Comparison of ENCODE assay signal across 8 cellular contexts in genomic region chr1:225810579-225811538, GRCh38. TPM values are rescaled to one million over a fixed set of nuclear protein-coding genes. Genes with fewer than 3 reads are reported as not detected.
A peak's percentile ranks its signal among the peaks of the same experiment; 100 is the strongest.
DNase-seq lines count a peak whose midpoint lies in the region; ATAC-seq and TF ChIP-seq lines count a peak whose summit lies in the region.
"Not testable (repeated sequence)": the region's sequence is repeated elsewhere in the genome, so short reads cannot be mapped to it uniquely, and the experiment has no call there.

No MANE protein-coding gene starts in this region.

- H3K27me3 ChIP-seq in BJ (ENCODE audit: control insufficient read depth, insufficient read depth, low read length); Peyer's patch; endocrine pancreas (ENCODE audit: control insufficient read depth, insufficient read depth, low read length); stomach: not testable (repeated sequence)

- CTCF ChIA-PET in BJ (lab: Yijun Ruan, JAX) = interaction anchor here (1.0 to 1.2 kb wide), 2 partner anchors 11 to 34 kb away, joined by 3 read pairs; partner anchors contain the start of gene SRP9

- H3K36me3 Mint-ChIP-seq in activated naive CD8-positive, alpha-beta T cell treated with anti-CD3 and anti-CD28 coated beads, Interleukin-2, amount 10 ng/mL, durations not matched to agents 7 days and 5 days; natural killer cell treated with Interleukin-12 subunit alpha and Interleukin-12 subunit beta and Interleukin-15 and Interleukin-18, amount 100 ng/mL, for 72 hours: not testable (repeated sequence)

- not testable (repeated sequence) for TF ChIP-seq EP300 in stomach (IDR thresholded peaks at IDR 0.05)

- not testable (repeated sequence) for H3K9me3 ChIP-seq in Peyer's patch; endocrine pancreas (ENCODE audit: control insufficient read depth, low read length); stomach

- not testable (repeated sequence) for H3K27ac Mint-ChIP-seq in activated naive CD8-positive, alpha-beta T cell treated with anti-CD3 and anti-CD28 coated beads, Interleukin-2, amount 10 ng/mL, durations not matched to agents 7 days and 5 days; natural killer cell treated with Interleukin-12 subunit alpha and Interleukin-12 subunit beta and Interleukin-15 and Interleukin-18, amount 100 ng/mL, for 72 hours

- not testable (repeated sequence) for H3K36me3 ChIP-seq in BJ (ENCODE audit: control insufficient read depth, insufficient read depth, low read length); Peyer's patch; endocrine pancreas (ENCODE audit: control insufficient read depth, insufficient read depth, low read length); stomach

- ATAC-seq in activated naive CD8-positive, alpha-beta T cell treated with anti-CD3 and anti-CD28 coated beads, Interleukin-2, amount 10 ng/mL, durations not matched to agents 7 days and 5 days (ENCODE audit: low read depth); natural killer cell treated with Interleukin-12 subunit alpha and Interleukin-12 subunit beta and Interleukin-15 and Interleukin-18, amount 100 ng/mL, for 72 hours: not testable (repeated sequence)

- POLR2A ChIA-PET in BJ (lab: Charles Lee) = not testable (repeated sequence)
- POLR2A ChIA-PET in activated naive CD8-positive, alpha-beta T cell treated with anti-CD3 and anti-CD28 coated beads, Interleukin-2, amount 10 ng/mL, durations not matched to agents 7 days and 5 days (lab: Charles Lee) = interaction anchor here (0.9 to 1.6 kb wide), 2 partner anchors 35 to 113 kb away, joined by 3 read pairs; no protein-coding TSS in a partner anchor

- peaks cover 0 to 56% (median 8%) of the 10 kb centered on the region in 4 donors for H3K4me1 ChIP-seq in Peyer's patch
- H3K4me1 ChIP-seq in endocrine pancreas (ENCODE audit: control insufficient read depth, insufficient read depth, low read length) = not testable (repeated sequence)
- peaks cover 48 to 59% (median 58%) of the 10 kb centered on the region in 4 donors for H3K4me1 ChIP-seq in stomach

- H3K9ac ChIP-seq in endocrine pancreas (ENCODE audit: control insufficient read depth, insufficient read depth, low read length) = peak overlapping the region; percentile 63

- TF ChIP-seq CTCF in BJ (IDR thresholded peaks at IDR 0.05; ENCODE audit: insufficient read depth, low read depth, low read length) = not testable (repeated sequence)
- peak in 1 of 6 experiments; percentile 0 for TF ChIP-seq CTCF in Peyer's patch (IDR thresholded peaks at IDR 0.05)
- TF ChIP-seq CTCF in stomach (IDR thresholded peaks at IDR 0.05) = peak in 1 of 7 experiments; percentile 4

- intact Hi-C loops in stomach (cut with DNase I; ENCODE audit: low total_unique reads) = not testable (repeated sequence)

- H3K9me3 Mint-ChIP-seq in activated naive CD8-positive, alpha-beta T cell treated with anti-CD3 and anti-CD28 coated beads, Interleukin-2, amount 10 ng/mL, durations not matched to agents 7 days and 5 days; natural killer cell treated with Interleukin-12 subunit alpha and Interleukin-12 subunit beta and Interleukin-15 and Interleukin-18, amount 100 ng/mL, for 72 hours: not testable (repeated sequence)

- H3K4me3 ChIP-seq in BJ (ENCODE audit: low read depth, low read length) = peak overlapping the region; percentile 73
- peak overlapping the region; percentile 61 to 82 (median 74) for H3K4me3 ChIP-seq in Peyer's patch
- not testable (repeated sequence) for H3K4me3 ChIP-seq in endocrine pancreas (ENCODE audit: control insufficient read depth, insufficient read depth, low read length)
- H3K4me3 ChIP-seq in stomach = peak overlapping the region; percentile 69 to 82 (median 76)

- H3K4me1 Mint-ChIP-seq in activated naive CD8-positive, alpha-beta T cell treated with anti-CD3 and anti-CD28 coated beads, Interleukin-2, amount 10 ng/mL, durations not matched to agents 7 days and 5 days = peaks cover 14% of the 10 kb centered on the region
- H3K4me1 Mint-ChIP-seq in natural killer cell treated with Interleukin-12 subunit alpha and Interleukin-12 subunit beta and Interleukin-15 and Interleukin-18, amount 100 ng/mL, for 72 hours (ENCODE audit: low read depth in 2 of 2) = not testable (repeated sequence)

- WGBS in stomach, 5 donors = 9 to 22% (median 11%) methylated on average over 26 to 29 of the region's 29 CpGs

- not testable (repeated sequence) for TF ChIP-seq POLR2A in Peyer's patch (IDR thresholded peaks at IDR 0.05); stomach (IDR thresholded peaks at IDR 0.05)

- H3K4me3 Mint-ChIP-seq in activated naive CD8-positive, alpha-beta T cell treated with anti-CD3 and anti-CD28 coated beads, Interleukin-2, amount 10 ng/mL, durations not matched to agents 7 days and 5 days = peak overlapping the region; percentile 80
- H3K4me3 Mint-ChIP-seq in natural killer cell treated with Interleukin-12 subunit alpha and Interleukin-12 subunit beta and Interleukin-15 and Interleukin-18, amount 100 ng/mL, for 72 hours = peak overlapping the region; percentile 79

- peak overlapping the region; percentile 54 to 86 (median 74) for H3K27ac ChIP-seq in Peyer's patch
- peak overlapping the region; percentile 84 to 96 (median 92) for H3K27ac ChIP-seq in stomach

- peaks cover 14% of the 10 kb centered on the region for H3K27me3 Mint-ChIP-seq in activated naive CD8-positive, alpha-beta T cell treated with anti-CD3 and anti-CD28 coated beads, Interleukin-2, amount 10 ng/mL, durations not matched to agents 7 days and 5 days
- H3K27me3 Mint-ChIP-seq in natural killer cell treated with Interleukin-12 subunit alpha and Interleukin-12 subunit beta and Interleukin-15 and Interleukin-18, amount 100 ng/mL, for 72 hours = not testable (repeated sequence)

- not testable (repeated sequence) for DNase-seq in BJ (ENCODE audit: low read depth); activated naive CD8-positive, alpha-beta T cell treated with anti-CD3 and anti-CD28 coated beads, Interleukin-2, amount 10 ng/mL, durations not matched to agents 7 days and 5 days; natural killer cell treated with Interleukin-12 subunit alpha and Interleukin-12 subunit beta and Interleukin-15 and Interleukin-18, amount 100 ng/mL, for 72 hours (ENCODE audit: low spot score)
- DNase-seq in HK-2 (ENCODE audit: unreplicated experiment) = peak; percentile 75
- DNase-seq in Peyer's patch = peak in 1 of 3 donors; percentile 57
- peak; percentile 82 for DNase-seq in islet precursor cell
- DNase-seq in stomach = peak; percentile 84

RNA-seq across cellular contexts. Expression of gene EPHX1, which starts 0.9 kb away (rescaled TPM):
- polyA plus RNA-seq in BJ (2011; rRNA removed) = 17.9 and 34.3 TPM in 2 replicates
- 10.4 and 16.2 TPM in 2 replicates for polyA minus RNA-seq in BJ (2011; rRNA and poly(A)+ RNA removed)
- total RNA-seq in Peyer's patch = 100 to 1,000 TPM in 1 of 4 donors, 10 to 100 TPM in 3; 28.9 to 109 (median 59.9) TPM
- total RNA-seq in activated naive CD8-positive, alpha-beta T cell treated with anti-CD3 and anti-CD28 coated beads, Interleukin-2, amount 10 ng/mL, durations not matched to agents 7 days and 5 days = 1 to 10 TPM; 2.3 to 2.5 TPM
- total RNA-seq in natural killer cell treated with Interleukin-12 subunit alpha and Interleukin-12 subunit beta and Interleukin-15 and Interleukin-18, amount 100 ng/mL, for 72 hours = 1 to 10 TPM; 1.6 to 2.4 TPM
- total RNA-seq in stomach = 10 to 100 TPM; 13.0 to 94.6 (median 42.6) TPM
- polyA plus RNA-seq in stomach = 10 to 100 TPM; 19.9 to 69.6 (median 26.1) TPM

RNA-seq across cellular contexts. Expression of gene SRP9, which starts 33.2 kb away (rescaled TPM):
- 250 and 272 TPM in 2 replicates for polyA plus RNA-seq in BJ (2011; rRNA removed)
- polyA minus RNA-seq in BJ (2011; rRNA and poly(A)+ RNA removed) = 67.8 and 76.8 TPM in 2 replicates
- total RNA-seq in Peyer's patch = 100 to 1,000 TPM in 3 of 4 donors, 10 to 100 TPM in 1; 67.9 to 153 (median 131) TPM
- total RNA-seq in activated naive CD8-positive, alpha-beta T cell treated with anti-CD3 and anti-CD28 coated beads, Interleukin-2, amount 10 ng/mL, durations not matched to agents 7 days and 5 days = 100 to 1,000 TPM; 209 to 226 TPM
- 100 to 1,000 TPM; 183 to 194 TPM for total RNA-seq in natural killer cell treated with Interleukin-12 subunit alpha and Interleukin-12 subunit beta and Interleukin-15 and Interleukin-18, amount 100 ng/mL, for 72 hours
- 100 to 1,000 TPM in 4 of 5 donors, 10 to 100 TPM in 1; 68.9 to 269 (median 130) TPM for total RNA-seq in stomach
- polyA plus RNA-seq in stomach = 100 to 1,000 TPM; 169 to 289 (median 267) TPM

Comparison
In these comparisons a context has a peak if more than half of its experiments do, and no peak if none do; other contexts are left out.
1. RNA of gene EPHX1, which starts 0.9 kb away (total RNA-seq): 28.9 to 109 TPM in Peyer's patch and 13.0 to 94.6 TPM in stomach; 2.3 to 2.5 TPM in activated naive CD8-positive, alpha-beta T cell treated with anti-CD3 and anti-CD28 coated beads, Interleukin-2, amount 10 ng/mL, durations not matched to agents 7 days and 5 days and 1.6 to 2.4 TPM in natural killer cell treated with Interleukin-12 subunit alpha and Interleukin-12 subunit beta and Interleukin-15 and Interleukin-18, amount 100 ng/mL, for 72 hours; every median in the first group is over 4 times any median in the second.